13 cellular contexts compared by ENCODE assay signal in the genomic region with DNA sequence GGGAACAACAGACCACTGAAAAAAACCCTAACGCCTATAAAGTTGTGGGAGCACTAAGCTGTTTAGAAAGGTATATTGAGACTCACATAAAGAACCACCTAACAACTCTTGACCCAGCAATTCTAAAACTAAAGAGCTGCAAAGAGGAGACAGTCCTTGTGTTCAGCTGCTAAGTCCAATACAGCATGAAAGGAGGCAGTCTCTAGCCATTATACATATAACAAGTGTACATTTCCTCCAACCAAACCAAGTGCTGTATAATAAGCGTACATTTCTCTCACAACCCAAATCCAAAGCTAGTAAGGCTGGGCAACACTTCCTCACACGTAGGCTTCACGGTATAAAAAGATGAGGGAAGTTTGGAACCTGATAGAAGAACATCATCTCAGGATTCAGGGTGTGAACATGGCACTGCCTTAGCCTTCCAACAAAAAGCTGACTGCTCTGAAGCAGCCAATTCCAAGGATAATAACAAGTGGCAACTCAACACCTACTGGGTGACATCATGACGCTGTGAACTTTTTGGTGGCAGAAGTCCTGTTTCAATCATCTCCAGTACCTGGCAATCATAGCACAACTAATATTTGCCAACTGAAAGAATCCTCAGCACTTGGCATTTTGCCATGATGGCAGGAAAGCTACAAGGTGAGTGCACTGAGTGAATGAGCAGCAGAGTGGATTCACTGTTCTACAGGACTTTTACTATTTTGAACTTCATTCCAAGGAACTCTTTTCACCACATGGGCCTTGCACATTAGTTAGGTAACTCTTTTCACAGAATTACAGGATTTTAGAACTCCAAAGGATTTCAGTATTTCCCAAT. TPM values are rescaled to one million over a fixed set of nuclear protein-coding genes. Genes with fewer than 3 reads are reported as not detected.
DNase-seq lines count a peak whose midpoint lies in the region; ATAC-seq and TF ChIP-seq lines count a peak whose summit lies in the region.
"Had no signal": no experiment of that assay in that cellular context is flagged by ENCODE, and none has a peak within 500 bp of the region (broad histone marks: within the 10 kb centered on the region; RNA-seq: fewer than 3 reads in every experiment).

No MANE protein-coding gene starts in this region.

- POLR2A ChIA-PET in Panc1 (lab: Charles Lee) = no interaction called here

- no peak overlapping the region for H3K4me3 Mint-ChIP-seq in activated T-cell treated with anti-CD3 and anti-CD28 coated beads, Interleukin-2, amount 50 U/mL, for 24 hours
- no peak overlapping the region for H3K4me3 Mint-ChIP-seq in activated T-cell treated with anti-CD3 and anti-CD28 coated beads, Interleukin-2, amount 50 U/mL, for 4 hours
- H3K4me3 Mint-ChIP-seq in type B pancreatic cell = no peak overlapping the region
- H3K4me3 Mint-ChIP-seq: neural crest cell had no signal

- H3K36me3 ChIP-seq in Panc1 (ENCODE audit: control insufficient read depth, insufficient read depth, low read length) = peaks cover 13% of the 10 kb centered on the region

- DNase-seq in activated T-cell treated with anti-CD3 and anti-CD28 coated beads, Interleukin-2, amount 50 U/mL, for 24 hours = no peak
- no peak for DNase-seq in activated T-cell treated with anti-CD3 and anti-CD28 coated beads, Interleukin-2, amount 50 U/mL, for 4 hours
- DNase-seq in Panc1 (ENCODE audit: low read depth, low spot score) (no peak), left lobe of liver (ENCODE audit: low spot score) (no peak), type B pancreatic cell (ENCODE audit: extremely low spot score, unreplicated experiment) (no peak)
- no peak for DNase-seq in activated CD4-positive, CD25-positive, alpha-beta regulatory T cell (lab: John Stamatoyannopoulos, UW)
- DNase-seq: heart right ventricle; NCI-H82; stimulated activated CD4-positive, alpha-beta T cell treated with anti-CD3 and anti-CD28 coated beads, Interleukin-15, amount 100 ng/mL, for 24 hours; stimulated activated naive CD8-positive, alpha-beta T cell treated with anti-CD3 and anti-CD28 coated beads, Interleukin-15, Interleukin-2, amounts not matched to agents 100 U/mL and 50 U/mL, for 24 hours had no signal

- no peak overlapping the region for H3K27ac ChIP-seq in Panc1 (ENCODE audit: low read length)

- no peak for ATAC-seq in activated T-cell treated with anti-CD3 and anti-CD28 coated beads, Interleukin-2, amount 50 U/mL, for 4 hours
- ATAC-seq in Panc1 (peak; percentile 38; the same call in 1 of the 2 replicates), left lobe of liver (peak; percentile 82), HG03159 (IDR thresholded peaks at IDR 0.05; ENCODE audit: unreplicated experiment) (no peak), HG03097 (IDR thresholded peaks at IDR 0.05; ENCODE audit: low FRiP score, unreplicated experiment) (no peak)
- ATAC-seq: stimulated activated naive CD8-positive, alpha-beta T cell treated with anti-CD3 and anti-CD28 coated beads, Interleukin-15, Interleukin-2, amounts not matched to agents 100 U/mL and 50 U/mL, for 24 hours had no signal

- H3K9me3 ChIP-seq in Panc1 (ENCODE audit: control insufficient read depth, insufficient read depth, low read depth, low read length) = no peaks in the 10 kb centered on the region
- H3K9me3 ChIP-seq: heart right ventricle had no signal

- in situ Hi-C loops in Panc1 (cut with HindIII; ENCODE audit: low pct_unique_long_range_greater_than_20kb, low sequenced_read_pairs) = no loop called here

- BruUV-seq in Panc1 (replicated peaks; lab: Mats Ljungman, UMichigan) = no TSS peak

- no peaks in the 10 kb centered on the region for H3K9me3 Mint-ChIP-seq in activated T-cell treated with anti-CD3 and anti-CD28 coated beads, Interleukin-2, amount 50 U/mL, for 24 hours
- no peaks in the 10 kb centered on the region for H3K9me3 Mint-ChIP-seq in activated T-cell treated with anti-CD3 and anti-CD28 coated beads, Interleukin-2, amount 50 U/mL, for 4 hours
- no peaks in the 10 kb centered on the region for H3K9me3 Mint-ChIP-seq in type B pancreatic cell
- H3K9me3 Mint-ChIP-seq: neural crest cell had no signal

- H3K4me1 ChIP-seq in Panc1 (ENCODE audit: control insufficient read depth, insufficient read depth, low read length) = peaks cover 3% of the 10 kb centered on the region; the same call in 1 of the 2 replicates

- TF ChIP-seq CTCF in Panc1 (IDR thresholded peaks at IDR 0.05) (no peak), type B pancreatic cell (conservative IDR thresholded peaks at IDR 0.05) (no peak)

- intact Hi-C loops in Panc1 (cut with micrococcal nuclease; ENCODE audit: unreplicated experiment) = no loop called here

- H3K27me3 Mint-ChIP-seq in activated T-cell treated with anti-CD3 and anti-CD28 coated beads, Interleukin-2, amount 50 U/mL, for 24 hours = no peaks in the 10 kb centered on the region
- H3K27me3 Mint-ChIP-seq in activated T-cell treated with anti-CD3 and anti-CD28 coated beads, Interleukin-2, amount 50 U/mL, for 4 hours (ENCODE audit: low read depth) = no peaks in the 10 kb centered on the region
- H3K27me3 Mint-ChIP-seq in type B pancreatic cell = no peaks in the 10 kb centered on the region

- H3K27me3 ChIP-seq in Panc1 (ENCODE audit: control insufficient read depth, insufficient read depth, low read length) = no peaks in the 10 kb centered on the region
- H3K27me3 ChIP-seq: heart right ventricle had no signal

- peaks cover 30% of the 10 kb centered on the region for H3K4me1 Mint-ChIP-seq in activated T-cell treated with anti-CD3 and anti-CD28 coated beads, Interleukin-2, amount 50 U/mL, for 24 hours (ENCODE audit: low read depth)
- peaks cover 10% of the 10 kb centered on the region for H3K4me1 Mint-ChIP-seq in activated T-cell treated with anti-CD3 and anti-CD28 coated beads, Interleukin-2, amount 50 U/mL, for 4 hours (ENCODE audit: low read depth)
- H3K4me1 Mint-ChIP-seq in type B pancreatic cell (ENCODE audit: unreplicated experiment) = peaks cover 19% of the 10 kb centered on the region

- H3K27ac Mint-ChIP-seq in activated T-cell treated with anti-CD3 and anti-CD28 coated beads, Interleukin-2, amount 50 U/mL, for 24 hours = peak overlapping the region; percentile 26
- H3K27ac Mint-ChIP-seq in type B pancreatic cell = peak overlapping the region; percentile 29

- no peak overlapping the region for H3K4me3 ChIP-seq in Panc1 (ENCODE audit: low read depth in 2 of 2, low read length in 2 of 2)
- H3K4me3 ChIP-seq: heart right ventricle had no signal

- H3K36me3 Mint-ChIP-seq in activated T-cell treated with anti-CD3 and anti-CD28 coated beads, Interleukin-2, amount 50 U/mL, for 24 hours (ENCODE audit: low read depth) = peaks cover 74% of the 10 kb centered on the region
- H3K36me3 Mint-ChIP-seq in activated T-cell treated with anti-CD3 and anti-CD28 coated beads, Interleukin-2, amount 50 U/mL, for 4 hours (ENCODE audit: insufficient read depth) = peaks cover 27% of the 10 kb centered on the region
- peaks cover 24% of the 10 kb centered on the region for H3K36me3 Mint-ChIP-seq in type B pancreatic cell

- CTCF ChIA-PET in Panc1 (lab: Charles Lee) = no interaction called here

RNA-seq across cellular contexts. Expression of a gene that starts 16.6 kb away (rescaled TPM):
- total RNA-seq in activated T-cell treated with anti-CD3 and anti-CD28 coated beads, Interleukin-2, amount 50 U/mL, for 4 hours = 10 to 100 TPM; 21.2 to 25.5 (median 23.9) TPM
- 42.1 TPM for total RNA-seq in Panc1 (2021; ENCODE audit: unreplicated experiment)
- 32.8 TPM for polyA plus RNA-seq in Panc1 (2012; ENCODE audit: insufficient read length)
- 12.6 TPM for total RNA-seq in left lobe of liver
- 31.8 and 33.2 TPM in 2 replicates for total RNA-seq in type B pancreatic cell (ENCODE audit: low replicate concordance)

RNA-seq across cellular contexts. Expression of a gene that starts 37.6 kb away (rescaled TPM):
- 100 to 1,000 TPM in 2 of 3 donors, 10 to 100 TPM in 1; 87.1 to 104 (median 103) TPM for total RNA-seq in activated T-cell treated with anti-CD3 and anti-CD28 coated beads, Interleukin-2, amount 50 U/mL, for 4 hours
- 97.1 TPM for total RNA-seq in Panc1 (2021; ENCODE audit: unreplicated experiment)
- 109 TPM for polyA plus RNA-seq in Panc1 (2012; ENCODE audit: insufficient read length)
- 73.9 TPM for total RNA-seq in left lobe of liver
- total RNA-seq in type B pancreatic cell (ENCODE audit: low replicate concordance) = 81.3 and 84.9 TPM in 2 replicates

Comparison
In these comparisons a context has a peak if more than half of its experiments do, and no peak if none do; other contexts are left out.
1. ATAC-seq: peak in Panc1 (single experiment) and left lobe of liver (single experiment); none in activated T-cell treated with anti-CD3 and anti-CD28 coated beads, Interleukin-2, amount 50 U/mL, for 4 hours (0 of 2), HG03159 (single experiment) and HG03097 (single experiment).